23 cellular contexts compared by ENCODE assay signal in genomic region chr9:104633976-104634520, GRCh38. TPM values are rescaled to one million over a fixed set of nuclear protein-coding genes. Genes with fewer than 3 reads are reported as not detected.
"Had no signal": no experiment of that assay in that cellular context is flagged by ENCODE, and none has a peak within 500 bp of the region (broad histone marks: within the 10 kb centered on the region; RNA-seq: fewer than 3 reads in every experiment).

No MANE protein-coding gene starts in this region.

- ATAC-seq: heart left ventricle, mucosa of descending colon, natural killer cell, pancreas had no signal

- H3K4me1 ChIP-seq: heart left ventricle, pancreas, thyroid gland, uterus had no signal

- H3K27ac ChIP-seq: coronary artery, heart left ventricle, pancreas, thyroid gland, uterus had no signal

- H3K9me3 ChIP-seq: mucosa of descending colon, pancreas, thyroid gland, uterus had no signal

- H3K4me3 Mint-ChIP-seq: endodermal cell, natural killer cell, neural crest cell, type B pancreatic cell had no signal

- H3K36me3 ChIP-seq: heart left ventricle, pancreas, thyroid gland, uterus had no signal

- H3K36me3 Mint-ChIP-seq: type B pancreatic cell had no signal

- H3K4me3 ChIP-seq: coronary artery, heart left ventricle, mucosa of descending colon, pancreas, thyroid gland, uterus had no signal

- H3K27me3 ChIP-seq: heart left ventricle, pancreas, thyroid gland, uterus had no signal

- H3K27ac Mint-ChIP-seq: endodermal cell, natural killer cell, type B pancreatic cell had no signal

- DNase-seq: effector CD4-positive, alpha-beta T cell; endodermal cell; erythroblast; foreskin melanocyte; heart left ventricle; hippocampal formation; kidney glomerular epithelial cell; mucosa of descending colon; natural killer cell; nucleus accumbens; small intestine; stimulated activated CD4-positive, alpha-beta T cell treated with anti-CD3 and anti-CD28 coated beads, Interleukin-12 subunit alpha, Interleukin-12 subunit beta, amount 100 ng/mL, for 4 hours; stimulated activated naive CD4-positive, alpha-beta T cell treated with Interleukin-2 at 50 U/mL for 16 hours; thyroid gland; uterus had no signal

- H3K4me1 Mint-ChIP-seq: endodermal cell, natural killer cell, neural crest cell had no signal

RNA-seq across cellular contexts. Expression of gene OR13C9, which starts 16.0 kb away (rescaled TPM):
- total RNA-seq: dermis microvascular lymphatic vessel endothelial cell, endodermal cell, endothelial cell of umbilical vein, heart left ventricle, lower leg skin, mucosa of descending colon, natural killer cell, neural crest cell, pancreas, pulmonary artery endothelial cell, thyroid gland had no signal

RNA-seq across cellular contexts. Expression of gene OR13C2, which starts 28.6 kb away (rescaled TPM):
- total RNA-seq: dermis microvascular lymphatic vessel endothelial cell, endodermal cell, endothelial cell of umbilical vein, mucosa of descending colon, natural killer cell, neural crest cell, pancreas, pulmonary artery endothelial cell had no signal

RNA-seq across cellular contexts. Expression of gene OR13C5, which starts 34.8 kb away (rescaled TPM):
- total RNA-seq: dermis microvascular lymphatic vessel endothelial cell, endodermal cell, endothelial cell of umbilical vein, heart left ventricle, lower leg skin, mucosa of descending colon, natural killer cell, neural crest cell, pancreas, pulmonary artery endothelial cell, thyroid gland had no signal
